ENCODE assay signal across 7 cellular contexts in genomic region chr11:87452025-87452424, GRCh38.
DNase-seq lines count a peak whose midpoint lies in the region; ATAC-seq, FAIRE-seq and TF ChIP-seq lines count a peak whose summit lies in the region.
"Not testable (repeated sequence)": the region's sequence is repeated elsewhere in the genome, so short reads cannot be mapped to it uniquely, and the experiment has no call there.

No MANE protein-coding gene starts in this region.

- H3K27me3 ChIP-seq in IMR-90 (ENCODE audit: control insufficient read depth, insufficient read depth, low read length); PC-3 (ENCODE audit: low read length); astrocyte (ENCODE audit: insufficient read depth, low read length): not testable (repeated sequence)

- not testable (repeated sequence) for H3K4me1 ChIP-seq in IMR-90 (ENCODE audit: control insufficient read depth, insufficient read depth, low read length)
- H3K4me1 ChIP-seq in PC-3 (ENCODE audit: insufficient read depth, low read length) (peaks cover 15% of the 10 kb centered on the region; the same call in 1 of the 2 replicates), astrocyte (ENCODE audit: insufficient read depth, low read length) (peaks cover 10% of the 10 kb centered on the region)

- not testable (repeated sequence) for H4K20me1 ChIP-seq in IMR-90 (ENCODE audit: insufficient read depth, low read length); PC-3 (ENCODE audit: low read length); astrocyte (ENCODE audit: insufficient read depth, low read length)

- not testable (repeated sequence) for H3K4me2 ChIP-seq in IMR-90 (ENCODE audit: low read depth, low read length); PC-3 (ENCODE audit: low read length); astrocyte (ENCODE audit: low read length)

- H3K27ac ChIP-seq in IMR-90 (ENCODE audit: insufficient read depth, low read length); PC-3 (ENCODE audit: low read length); astrocyte (ENCODE audit: low read depth, low read length): not testable (repeated sequence)

- POLR2A ChIA-PET in IMR-90 (lab: Charles Lee; ENCODE audit: unreplicated experiment); PC-3 (lab: Charles Lee; ENCODE audit: unreplicated experiment): not testable (repeated sequence)

- CTCF ChIA-PET in IMR-90 (lab: Yijun Ruan, JAX): interaction anchor here (0.9 kb wide), 1 partner anchor 141 kb away, joined by 3 read pairs; no protein-coding TSS in a partner anchor
- CTCF ChIA-PET in PC-3 (lab: Charles Lee): not testable (repeated sequence)

- H3F3A ChIP-seq in PC-3 (ENCODE audit: low read length, unreplicated experiment): not testable (repeated sequence)

- ATAC-seq in IMR-90 (ENCODE audit: low read depth) (peak; percentile 16), PC-3 (peak; percentile 52)

- H2AK9ac ChIP-seq in IMR-90 (replicated peaks; ENCODE audit: low read depth, low read length, poor library complexity): not testable (repeated sequence)

- not testable (repeated sequence) for H3K27me3 Mint-ChIP-seq in astrocyte (ENCODE audit: low read depth, unreplicated experiment); nephron (ENCODE audit: low read depth)

- not testable (repeated sequence) for H4K91ac ChIP-seq in IMR-90 (ENCODE audit: insufficient read depth, low read depth, low read length)

- BruUV-seq in IMR-90 (replicated peaks; lab: Mats Ljungman, UMichigan); PC-3 (replicated peaks; lab: Mats Ljungman, UMichigan): not testable (repeated sequence)

- not testable (repeated sequence) for H3K36me3 ChIP-seq in IMR-90 (ENCODE audit: control insufficient read depth, insufficient read depth, low read length); PC-3 (ENCODE audit: low read depth, low read length); astrocyte (ENCODE audit: insufficient read depth, low read length)

- not testable (repeated sequence) for TF ChIP-seq CTCF in IMR-90 (conservative IDR thresholded peaks at IDR 0.05; ENCODE audit: low read depth, low read length); PC-3 (conservative IDR thresholded peaks at IDR 0.05; ENCODE audit: low read depth, low read length); astrocyte (IDR thresholded peaks at IDR 0.05; ENCODE audit: insufficient read depth, low read depth, low read length); nephron (IDR thresholded peaks at IDR 0.05; ENCODE audit: unreplicated experiment in 3 of 3)

- peak; percentile 58 for FAIRE-seq in astrocyte (lab: Jason Lieb, UNC)
- peak; percentile 71 for FAIRE-seq in urothelium cell line (lab: Jason Lieb, UNC)

- whole genome bisulfite sequencing in IMR-90 (ENCODE audit: extremely low coverage in 2 of 2, insufficient read length in 1 of 2), 2 experiments: no CpG with 5 or more reads among the region's 2 CpGs

- TF ChIP-seq RAD21 in IMR-90 (IDR thresholded peaks at IDR 0.05; ENCODE audit: low read length): not testable (repeated sequence)

- 0 out of 4 replicates have a peak overlapping the region, but pooled peaks of 1 of the 2 experiments have one; percentile 27 for H4K8ac ChIP-seq in IMR-90 (ENCODE audit: low read depth in 2 of 2, low read length in 2 of 2)

- not testable (repeated sequence) for H3K9me3 Mint-ChIP-seq in astrocyte (ENCODE audit: unreplicated experiment); nephron

- not testable (repeated sequence) for H3K4me3 Mint-ChIP-seq in astrocyte (ENCODE audit: unreplicated experiment); nephron

- H3K36me3 Mint-ChIP-seq in astrocyte (ENCODE audit: low read depth, unreplicated experiment); nephron (ENCODE audit: low read depth): not testable (repeated sequence)

- H3K79me1 ChIP-seq in IMR-90 (ENCODE audit: low read depth in 1 of 2, low read length in 2 of 2): not testable (repeated sequence)

- not testable (repeated sequence) for H2AFZ ChIP-seq in IMR-90 (replicated peaks; ENCODE audit: low read length, poor library complexity); PC-3 (ENCODE audit: low read length); astrocyte (ENCODE audit: low read depth, low read length)

- H2AK5ac ChIP-seq in IMR-90 (ENCODE audit: low read depth, low read length): not testable (repeated sequence)

- not testable (repeated sequence) for H3K9me3 ChIP-seq in IMR-90 (ENCODE audit: control insufficient read depth, insufficient read depth, low read length); PC-3 (ENCODE audit: low read length); astrocyte (ENCODE audit: insufficient read depth, low read depth, low read length)

- peak overlapping the region; percentile 74 for H2BK5ac ChIP-seq in IMR-90 (ENCODE audit: low read depth, low read length, poor library complexity, severe bottlenecking)

- H3K23ac ChIP-seq in IMR-90 (ENCODE audit: low read depth, low read length): not testable (repeated sequence)

- not testable (repeated sequence) for H3K9me2 ChIP-seq in PC-3 (replicated peaks; ENCODE audit: low read length)

- H3K4me3 ChIP-seq in IMR-90 (ENCODE audit: insufficient read depth, low read depth, low read length); PC-3 (ENCODE audit: low read length); astrocyte (ENCODE audit: insufficient read depth, low read depth, low read length): not testable (repeated sequence)

- not testable (repeated sequence) for H2BK15ac ChIP-seq in IMR-90 (ENCODE audit: low read depth, low read length)

- not testable (repeated sequence) for H3K79me2 ChIP-seq in PC-3 (ENCODE audit: low read length); astrocyte (ENCODE audit: insufficient read depth, low read length)

- H3K9ac ChIP-seq in IMR-90 (ENCODE audit: low read depth, low read length); PC-3 (ENCODE audit: low read length); astrocyte (ENCODE audit: low read length): not testable (repeated sequence)

- dilution Hi-C loops in IMR-90 (cut with HindIII; ENCODE audit: low sequenced_read_pairs, unreplicated experiment): not testable (repeated sequence)

- H3K9me1 ChIP-seq in IMR-90 (ENCODE audit: insufficient read depth, low read length): peaks cover 11% of the 10 kb centered on the region; the same call in 1 of the 2 replicates

- not testable (repeated sequence) for H3K14ac ChIP-seq in IMR-90 (replicated peaks; ENCODE audit: low read depth, low read length)

- in situ Hi-C loops in IMR-90 (cut with MboI; ENCODE audit: low sequenced_read_pairs): not testable (repeated sequence)

- not testable (repeated sequence) for TF ChIP-seq POLR2A in IMR-90 (IDR thresholded peaks at IDR 0.05; ENCODE audit: low read depth, low read length)

- intact Hi-C loops in IMR-90 (cut with micrococcal nuclease); PC-3 (cut with micrococcal nuclease): not testable (repeated sequence)

- peaks cover 26% of the 10 kb centered on the region for H3K4me1 Mint-ChIP-seq in astrocyte (ENCODE audit: low read depth, unreplicated experiment)
- H3K4me1 Mint-ChIP-seq in nephron: peaks cover 30% of the 10 kb centered on the region

- peak overlapping the region; percentile 57; the same call in 1 of the 2 replicates for H3K18ac ChIP-seq in IMR-90 (ENCODE audit: low read depth, low read length)

- not testable (repeated sequence) for H2BK20ac ChIP-seq in IMR-90 (ENCODE audit: low read depth, low read length)

- not testable (repeated sequence) for H4K5ac ChIP-seq in IMR-90 (ENCODE audit: low read depth, low read length)

- not testable (repeated sequence) for H3K4ac ChIP-seq in IMR-90 (ENCODE audit: low read depth, low read length)

- not testable (repeated sequence) for H3K27ac Mint-ChIP-seq in astrocyte (ENCODE audit: unreplicated experiment)
- peak overlapping the region; percentile 78 to 87 (median 84) for H3K27ac Mint-ChIP-seq in nephron

- H3K56ac ChIP-seq in IMR-90 (ENCODE audit: extremely low read depth, insufficient read depth, low read length): not testable (repeated sequence)

- H2BK120ac ChIP-seq in IMR-90 (ENCODE audit: low read depth, low read length): peak overlapping the region; percentile 59; the same call in 1 of the 2 replicates

- DNase-seq in IMR-90; PC-3; urothelium cell line (ENCODE audit: low spot score): not testable (repeated sequence)
- DNase-seq in M059J (ENCODE audit: low read depth): peak; percentile 69
- DNase-seq in astrocyte (ENCODE audit: low read depth): peak; percentile 53
- peak; percentile 38 for DNase-seq in kidney glomerular epithelial cell (lab: John Stamatoyannopoulos, UW)
